In the genomic region with DNA sequence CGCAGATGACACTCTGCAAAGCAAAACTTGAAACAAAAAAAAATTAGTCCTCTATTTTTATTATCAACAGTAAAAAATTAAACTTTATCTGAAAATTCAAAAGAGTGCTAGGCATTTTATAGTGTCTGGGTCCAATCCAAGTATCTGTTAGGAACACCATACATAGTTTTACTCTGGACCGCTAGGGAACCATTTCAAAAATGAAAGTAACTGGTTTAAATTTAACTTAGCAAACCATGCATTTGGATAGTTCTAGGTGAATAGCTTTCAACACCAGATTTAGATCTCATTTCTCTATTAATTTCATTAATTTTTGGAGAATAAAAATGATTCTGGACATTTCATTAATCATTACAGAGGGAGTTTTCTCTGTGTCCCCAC, we compare ENCODE assay signal across 1 cellular context.
TF ChIP-seq lines count a peak whose summit lies in the region.

No MANE protein-coding gene starts in this region.

TF ChIP-seq in IMR-90, 13 proteins besides CTCF, POLR2A, EP300 and RAD21 (continued from another document):
- TF ChIP-seq, protein P1, sequence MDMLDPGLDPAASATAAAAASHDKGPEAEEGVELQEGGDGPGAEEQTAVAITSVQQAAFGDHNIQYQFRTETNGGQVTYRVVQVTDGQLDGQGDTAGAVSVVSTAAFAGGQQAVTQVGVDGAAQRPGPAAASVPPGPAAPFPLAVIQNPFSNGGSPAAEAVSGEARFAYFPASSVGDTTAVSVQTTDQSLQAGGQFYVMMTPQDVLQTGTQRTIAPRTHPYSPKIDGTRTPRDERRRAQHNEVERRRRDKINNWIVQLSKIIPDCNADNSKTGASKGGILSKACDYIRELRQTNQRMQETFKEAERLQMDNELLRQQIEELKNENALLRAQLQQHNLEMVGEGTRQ (IDR thresholded peaks at IDR 0.05; ENCODE audit: low read depth, low read length) = no peak
- TF ChIP-seq SMC3 (IDR thresholded peaks at IDR 0.05; ENCODE audit: low read depth, low read length) = no peak
- TF ChIP-seq, protein P2, sequence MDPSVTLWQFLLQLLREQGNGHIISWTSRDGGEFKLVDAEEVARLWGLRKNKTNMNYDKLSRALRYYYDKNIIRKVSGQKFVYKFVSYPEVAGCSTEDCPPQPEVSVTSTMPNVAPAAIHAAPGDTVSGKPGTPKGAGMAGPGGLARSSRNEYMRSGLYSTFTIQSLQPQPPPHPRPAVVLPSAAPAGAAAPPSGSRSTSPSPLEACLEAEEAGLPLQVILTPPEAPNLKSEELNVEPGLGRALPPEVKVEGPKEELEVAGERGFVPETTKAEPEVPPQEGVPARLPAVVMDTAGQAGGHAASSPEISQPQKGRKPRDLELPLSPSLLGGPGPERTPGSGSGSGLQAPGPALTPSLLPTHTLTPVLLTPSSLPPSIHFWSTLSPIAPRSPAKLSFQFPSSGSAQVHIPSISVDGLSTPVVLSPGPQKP (IDR thresholded peaks at IDR 0.05; ENCODE audit: borderline replicate concordance, low read depth, low read length) = no peak
